21 cellular contexts compared by ENCODE assay signal in genomic region chr16:27386674-27387073, GRCh38. TPM values are rescaled to one million over a fixed set of nuclear protein-coding genes. Genes with fewer than 3 reads are reported as not detected.
"Had no signal": no experiment of that assay in that cellular context is flagged by ENCODE, and none has a peak within 500 bp of the region (broad histone marks: within the 10 kb centered on the region; RNA-seq: fewer than 3 reads in every experiment).

No MANE protein-coding gene starts in this region.

- H3K36me3 Mint-ChIP-seq: mesothelial cell of epicardium had no signal

- H3K9me3 ChIP-seq: lower lobe of right lung, suprapubic skin, upper lobe of right lung had no signal

- H3K27me3 ChIP-seq: hepatocyte, ovary, right atrium auricular region, upper lobe of right lung had no signal

- DNase-seq: dorsolateral prefrontal cortex; effector CD8-positive, alpha-beta T cell; foreskin melanocyte; kidney; left cardiac atrium; left ventricle myocardium inferior; lower lobe of right lung; natural killer cell; ovary; small intestine; stimulated activated CD4-positive, alpha-beta T cell treated with anti-CD3 and anti-CD28 coated beads, Interleukin-12 subunit alpha, Interleukin-12 subunit beta, amount 100 ng/mL, for 4 hours; stimulated activated naive CD8-positive, alpha-beta T cell treated with anti-CD3 and anti-CD28 coated beads, Interleukin-15, Interleukin-2, amounts not matched to agents 100 U/mL and 50 U/mL, for 24 hours; upper lobe of right lung had no signal

- H2AFZ ChIP-seq: hepatocyte had no signal

- H3K79me2 ChIP-seq: hepatocyte had no signal

- H3K4me3 Mint-ChIP-seq: memory B cell, mesothelial cell of epicardium, natural killer cell, neural crest cell had no signal

- H3K4me1 ChIP-seq: left ventricle myocardium inferior, lower lobe of right lung, right atrium auricular region, suprapubic skin, tibial artery, upper lobe of right lung had no signal

- H3K4me2 ChIP-seq: hepatocyte had no signal

- H3K27ac ChIP-seq: coronary artery, dorsolateral prefrontal cortex, hepatocyte, left ventricle myocardium inferior, lower lobe of right lung, ovary, right atrium auricular region, suprapubic skin, tibial artery, upper lobe of right lung had no signal

- H3K4me3 ChIP-seq: coronary artery, dorsolateral prefrontal cortex, hepatocyte, left ventricle myocardium inferior, lower lobe of right lung, ovary, right atrium auricular region, suprapubic skin, tibial artery, upper lobe of right lung had no signal

- H3K27ac Mint-ChIP-seq: memory B cell, mesothelial cell of epicardium, natural killer cell had no signal

- H3K36me3 ChIP-seq: left ventricle myocardium inferior, lower lobe of right lung, ovary, right atrium auricular region, suprapubic skin, tibial artery, upper lobe of right lung had no signal

- FAIRE-seq: kidney, small intestine had no signal

- H3K4me1 Mint-ChIP-seq: mesothelial cell of epicardium, neural crest cell had no signal

- ATAC-seq: left cardiac atrium; lower lobe of right lung; natural killer cell; stimulated activated naive CD8-positive, alpha-beta T cell treated with anti-CD3 and anti-CD28 coated beads, Interleukin-15, Interleukin-2, amounts not matched to agents 100 U/mL and 50 U/mL, for 24 hours; upper lobe of right lung had no signal

RNA-seq across cellular contexts. Expression of gene IL21R, which starts 15.3 kb away (rescaled TPM):
- polyA plus RNA-seq: hepatocyte had no signal
